ENCODE assay signal across 1 cellular context in the genomic region with DNA sequence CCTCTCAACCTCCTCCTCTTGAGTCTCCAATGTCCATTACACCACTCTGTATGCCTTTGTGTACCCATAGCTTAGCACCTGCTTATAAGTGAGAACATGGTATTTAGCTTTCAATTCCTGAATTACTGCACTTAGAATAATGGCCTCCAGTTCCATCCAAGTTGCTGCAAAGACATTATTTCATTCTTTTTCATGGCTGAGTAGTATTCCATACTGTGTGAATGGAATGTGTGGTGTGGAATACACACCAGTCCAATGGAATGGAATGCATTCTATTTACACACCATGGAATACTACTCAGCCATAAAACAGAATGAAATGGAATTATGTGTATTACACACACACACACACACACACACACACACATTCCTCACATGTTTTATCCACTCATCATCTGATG.
A peak's percentile ranks its signal among the peaks of the same experiment; 100 is the strongest.
TF ChIP-seq lines count a peak whose summit lies in the region.

No MANE protein-coding gene starts in this region.

TF ChIP-seq in HEK293, 187 proteins besides CTCF, POLR2A, EP300 and RAD21 (continued from another document):
- TF ChIP-seq, protein P1, sequence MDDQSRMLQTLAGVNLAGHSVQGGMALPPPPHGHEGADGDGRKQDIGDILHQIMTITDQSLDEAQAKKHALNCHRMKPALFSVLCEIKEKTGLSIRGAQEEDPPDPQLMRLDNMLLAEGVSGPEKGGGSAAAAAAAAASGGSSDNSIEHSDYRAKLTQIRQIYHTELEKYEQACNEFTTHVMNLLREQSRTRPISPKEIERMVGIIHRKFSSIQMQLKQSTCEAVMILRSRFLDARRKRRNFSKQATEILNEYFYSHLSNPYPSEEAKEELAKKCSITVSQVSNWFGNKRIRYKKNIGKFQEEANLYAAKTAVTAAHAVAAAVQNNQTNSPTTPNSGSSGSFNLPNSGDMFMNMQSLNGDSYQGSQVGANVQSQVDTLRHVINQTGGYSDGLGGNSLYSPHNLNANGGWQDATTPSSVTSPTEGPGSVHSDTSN (CRISPR knock-in tag; IDR thresholded peaks at IDR 0.05), result no peak
- TF ChIP-seq ZNF146 (tag by site-specific recombination; IDR thresholded peaks at IDR 0.05) (peak; percentile 98), ZNF664 (tag by site-specific recombination; IDR thresholded peaks at IDR 0.05) (no peak), ZNF366 (tag by site-specific recombination; conservative IDR thresholded peaks at IDR 0.05) (no peak), ZNF174 (tag by site-specific recombination; IDR thresholded peaks at IDR 0.05) (no peak), ZNF394 (tag by site-specific recombination; IDR thresholded peaks at IDR 0.05; ENCODE audit: borderline replicate concordance) (no peak), ZNF658 (tag by site-specific recombination; IDR thresholded peaks at IDR 0.05) (no peak), ZNF791 (tag by site-specific recombination; IDR thresholded peaks at IDR 0.05) (no peak), ZNF239 (tag by site-specific recombination; IDR thresholded peaks at IDR 0.05) (no peak), ZNF76 (tag by site-specific recombination; IDR thresholded peaks at IDR 0.05; ENCODE audit: borderline replicate concordance, low read depth) (no peak), FEZF1 (tag by site-specific recombination; IDR thresholded peaks at IDR 0.05) (no peak), ZNF221 (tag by site-specific recombination; IDR thresholded peaks at IDR 0.05; ENCODE audit: borderline replicate concordance) (no peak), ZNF473 (tag by site-specific recombination; IDR thresholded peaks at IDR 0.05) (no peak), ZNF155 (tag by site-specific recombination; IDR thresholded peaks at IDR 0.05) (no peak), ZNF2 (tag by site-specific recombination; IDR thresholded peaks at IDR 0.05) (no peak), ZNF202 (tag by site-specific recombination; IDR thresholded peaks at IDR 0.05; ENCODE audit: borderline replicate concordance) (0 out of 2 replicates have a peak, but pooled peaks have one; percentile 44), ZNF777 (tag by site-specific recombination; IDR thresholded peaks at IDR 0.05; ENCODE audit: borderline replicate concordance) (no peak)
- TF ChIP-seq, protein P2, sequence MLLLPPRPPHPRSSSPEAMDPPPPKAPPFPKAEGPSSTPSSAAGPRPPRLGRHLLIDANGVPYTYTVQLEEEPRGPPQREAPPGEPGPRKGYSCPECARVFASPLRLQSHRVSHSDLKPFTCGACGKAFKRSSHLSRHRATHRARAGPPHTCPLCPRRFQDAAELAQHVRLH (tag by site-specific recombination; IDR thresholded peaks at IDR 0.05), result 0 out of 2 replicates have a peak, but pooled peaks have one; percentile 15
- TF ChIP-seq, protein P3, sequence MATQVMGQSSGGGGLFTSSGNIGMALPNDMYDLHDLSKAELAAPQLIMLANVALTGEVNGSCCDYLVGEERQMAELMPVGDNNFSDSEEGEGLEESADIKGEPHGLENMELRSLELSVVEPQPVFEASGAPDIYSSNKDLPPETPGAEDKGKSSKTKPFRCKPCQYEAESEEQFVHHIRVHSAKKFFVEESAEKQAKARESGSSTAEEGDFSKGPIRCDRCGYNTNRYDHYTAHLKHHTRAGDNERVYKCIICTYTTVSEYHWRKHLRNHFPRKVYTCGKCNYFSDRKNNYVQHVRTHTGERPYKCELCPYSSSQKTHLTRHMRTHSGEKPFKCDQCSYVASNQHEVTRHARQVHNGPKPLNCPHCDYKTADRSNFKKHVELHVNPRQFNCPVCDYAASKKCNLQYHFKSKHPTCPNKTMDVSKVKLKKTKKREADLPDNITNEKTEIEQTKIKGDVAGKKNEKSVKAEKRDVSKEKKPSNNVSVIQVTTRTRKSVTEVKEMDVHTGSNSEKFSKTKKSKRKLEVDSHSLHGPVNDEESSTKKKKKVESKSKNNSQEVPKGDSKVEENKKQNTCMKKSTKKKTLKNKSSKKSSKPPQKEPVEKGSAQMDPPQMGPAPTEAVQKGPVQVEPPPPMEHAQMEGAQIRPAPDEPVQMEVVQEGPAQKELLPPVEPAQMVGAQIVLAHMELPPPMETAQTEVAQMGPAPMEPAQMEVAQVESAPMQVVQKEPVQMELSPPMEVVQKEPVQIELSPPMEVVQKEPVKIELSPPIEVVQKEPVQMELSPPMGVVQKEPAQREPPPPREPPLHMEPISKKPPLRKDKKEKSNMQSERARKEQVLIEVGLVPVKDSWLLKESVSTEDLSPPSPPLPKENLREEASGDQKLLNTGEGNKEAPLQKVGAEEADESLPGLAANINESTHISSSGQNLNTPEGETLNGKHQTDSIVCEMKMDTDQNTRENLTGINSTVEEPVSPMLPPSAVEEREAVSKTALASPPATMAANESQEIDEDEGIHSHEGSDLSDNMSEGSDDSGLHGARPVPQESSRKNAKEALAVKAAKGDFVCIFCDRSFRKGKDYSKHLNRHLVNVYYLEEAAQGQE (tag by site-specific recombination; IDR thresholded peaks at IDR 0.05), result no peak
- TF ChIP-seq, protein P4, sequence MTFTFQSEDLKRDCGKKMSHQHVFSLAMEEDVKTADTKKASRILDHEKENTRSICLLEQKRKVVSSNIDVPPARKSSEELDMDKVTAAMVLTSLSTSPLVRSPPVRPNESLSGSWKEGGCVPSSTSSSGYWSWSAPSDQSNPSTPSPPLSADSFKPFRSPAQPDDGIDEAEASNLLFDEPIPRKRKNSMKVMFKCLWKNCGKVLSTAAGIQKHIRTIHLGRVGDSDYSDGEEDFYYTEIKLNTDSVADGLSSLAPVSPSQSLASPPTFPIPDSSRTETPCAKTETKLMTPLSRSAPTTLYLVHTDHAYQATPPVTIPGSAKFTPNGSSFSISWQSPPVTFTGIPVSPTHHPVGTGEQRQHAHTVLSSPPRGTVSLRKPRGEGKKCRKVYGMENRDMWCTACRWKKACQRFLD (tag by site-specific recombination; IDR thresholded peaks at IDR 0.05), result no peak
- TF ChIP-seq, protein P5, sequence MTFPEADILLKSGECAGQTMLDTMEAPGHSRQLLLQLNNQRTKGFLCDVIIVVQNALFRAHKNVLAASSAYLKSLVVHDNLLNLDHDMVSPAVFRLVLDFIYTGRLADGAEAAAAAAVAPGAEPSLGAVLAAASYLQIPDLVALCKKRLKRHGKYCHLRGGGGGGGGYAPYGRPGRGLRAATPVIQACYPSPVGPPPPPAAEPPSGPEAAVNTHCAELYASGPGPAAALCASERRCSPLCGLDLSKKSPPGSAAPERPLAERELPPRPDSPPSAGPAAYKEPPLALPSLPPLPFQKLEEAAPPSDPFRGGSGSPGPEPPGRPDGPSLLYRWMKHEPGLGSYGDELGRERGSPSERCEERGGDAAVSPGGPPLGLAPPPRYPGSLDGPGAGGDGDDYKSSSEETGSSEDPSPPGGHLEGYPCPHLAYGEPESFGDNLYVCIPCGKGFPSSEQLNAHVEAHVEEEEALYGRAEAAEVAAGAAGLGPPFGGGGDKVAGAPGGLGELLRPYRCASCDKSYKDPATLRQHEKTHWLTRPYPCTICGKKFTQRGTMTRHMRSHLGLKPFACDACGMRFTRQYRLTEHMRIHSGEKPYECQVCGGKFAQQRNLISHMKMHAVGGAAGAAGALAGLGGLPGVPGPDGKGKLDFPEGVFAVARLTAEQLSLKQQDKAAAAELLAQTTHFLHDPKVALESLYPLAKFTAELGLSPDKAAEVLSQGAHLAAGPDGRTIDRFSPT (tag by site-specific recombination; IDR thresholded peaks at IDR 0.05), result no peak
- TF ChIP-seq, protein P6, sequence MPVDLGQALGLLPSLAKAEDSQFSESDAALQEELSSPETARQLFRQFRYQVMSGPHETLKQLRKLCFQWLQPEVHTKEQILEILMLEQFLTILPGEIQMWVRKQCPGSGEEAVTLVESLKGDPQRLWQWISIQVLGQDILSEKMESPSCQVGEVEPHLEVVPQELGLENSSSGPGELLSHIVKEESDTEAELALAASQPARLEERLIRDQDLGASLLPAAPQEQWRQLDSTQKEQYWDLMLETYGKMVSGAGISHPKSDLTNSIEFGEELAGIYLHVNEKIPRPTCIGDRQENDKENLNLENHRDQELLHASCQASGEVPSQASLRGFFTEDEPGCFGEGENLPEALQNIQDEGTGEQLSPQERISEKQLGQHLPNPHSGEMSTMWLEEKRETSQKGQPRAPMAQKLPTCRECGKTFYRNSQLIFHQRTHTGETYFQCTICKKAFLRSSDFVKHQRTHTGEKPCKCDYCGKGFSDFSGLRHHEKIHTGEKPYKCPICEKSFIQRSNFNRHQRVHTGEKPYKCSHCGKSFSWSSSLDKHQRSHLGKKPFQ (tag by site-specific recombination; IDR thresholded peaks at IDR 0.05), result no peak
